ENCODE assay signal across 21 cellular contexts in the genomic region with DNA sequence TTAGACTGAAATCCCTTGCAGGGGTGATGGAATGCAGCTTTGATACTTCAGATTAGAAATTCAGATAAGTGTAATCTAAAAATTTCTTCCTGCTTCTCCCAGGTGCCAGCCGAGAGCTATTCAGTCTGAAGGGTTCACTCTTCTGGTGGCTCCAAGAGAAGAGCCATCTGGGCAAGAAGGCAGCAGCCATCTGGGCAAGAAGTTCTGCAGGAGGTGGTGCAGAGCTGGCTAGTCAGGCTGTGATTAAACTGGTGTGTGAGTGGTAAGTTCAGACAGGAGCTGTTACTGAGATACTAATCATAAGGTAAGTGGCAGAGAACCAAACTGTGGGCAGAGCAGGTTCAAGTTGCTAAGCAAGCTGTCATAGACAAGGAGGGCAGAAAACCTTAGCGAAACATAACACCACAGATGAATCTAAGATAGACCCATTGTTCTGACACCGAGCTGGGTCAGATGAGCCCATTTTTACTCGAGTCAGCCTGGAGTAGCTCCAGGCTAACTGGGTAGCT. TPM values are rescaled to one million over a fixed set of nuclear protein-coding genes. Genes with fewer than 3 reads are reported as not detected.
DNase-seq lines count a peak whose midpoint lies in the region; ATAC-seq and TF ChIP-seq lines count a peak whose summit lies in the region.
"Had no signal": no experiment of that assay in that cellular context is flagged by ENCODE, and none has a peak within 500 bp of the region (broad histone marks: within the 10 kb centered on the region; RNA-seq: fewer than 3 reads in every experiment).

No MANE protein-coding gene starts in this region.

- in situ Hi-C loops in SK-MEL-5 (cut with HindIII; ENCODE audit: low pct_unique_long_range_greater_than_20kb, low sequenced_read_pairs) = no loop called here

- peaks cover 9% of the 10 kb centered on the region for H3K4me1 ChIP-seq in HEK293 (ENCODE audit: control insufficient read depth, insufficient read depth, low read length)
- H3K4me1 ChIP-seq: psoas muscle, thyroid gland had no signal

- no peak for TF ChIP-seq CTCF in C4-2B (conservative IDR thresholded peaks at IDR 0.05)
- TF ChIP-seq CTCF in HEK293 (tag by site-specific recombination; IDR thresholded peaks at IDR 0.05) = no peak

- H3K4me3 ChIP-seq in HEK293 (ENCODE audit: low read depth, low read length) = no peak overlapping the region
- H3K4me3 ChIP-seq: psoas muscle, thyroid gland had no signal

- CTCF ChIA-PET in HEK293 (lab: Yijun Ruan, JAX) = interaction anchor here (0.9 kb wide), 2 partner anchors 9 to 12 kb away, joined by 3 to 4 read pairs; no protein-coding TSS in a partner anchor

- H3K36me3 ChIP-seq in HEK293 (ENCODE audit: control insufficient read depth in 2 of 2, insufficient read depth in 1 of 2, low read length in 2 of 2) = no peaks in the 10 kb centered on the region
- H3K36me3 ChIP-seq: thyroid gland had no signal

- H3K27ac ChIP-seq in C4-2B (peak overlapping the region; percentile 44), HEK293 (ENCODE audit: extremely low read depth, low read depth, low read length) (no peak overlapping the region)
- H3K27ac ChIP-seq: psoas muscle, thyroid gland had no signal

- POLR2A ChIA-PET in HEK293 (lab: Yijun Ruan, JAX) = interaction anchor here (0.8 to 3.2 kb wide), 2 partner anchors 10 to 14 kb away, joined by 3 to 21 read pairs; partner anchors contain the start of gene TP53BP2

- ATAC-seq in GM19324 (IDR thresholded peaks at IDR 0.05; ENCODE audit: low FRiP score, unreplicated experiment) (no peak), HG03135 (IDR thresholded peaks at IDR 0.05; ENCODE audit: unreplicated experiment) (no peak), HG03159 (IDR thresholded peaks at IDR 0.05; ENCODE audit: unreplicated experiment) (no peak)

- no peaks in the 10 kb centered on the region for H3K9me3 ChIP-seq in HEK293 (ENCODE audit: control insufficient read depth, insufficient read depth, low read depth, low read length)
- H3K9me3 ChIP-seq: psoas muscle, thyroid gland had no signal

- peak; percentile 11 for DNase-seq in SK-MEL-5 (ENCODE audit: low read depth, low spot score)
- peak; percentile 2 for DNase-seq in left kidney (ENCODE audit: low read depth, low spot score)
- DNase-seq: activated B cell treated with CpG ODN at 0.5 μM for 24 hours; activated CD4-positive, alpha-beta memory T cell treated with anti-CD3 and anti-CD28 coated beads, Interleukin-2, amount 10 ng/mL, durations not matched to agents 7 days and 5 days; activated naive CD4-positive, alpha-beta T cell treated with anti-CD3 and anti-CD28 coated beads, Interleukin-2, amount 50 U/mL, for 16 hours; activated T-cell treated with anti-CD3 and anti-CD28 coated beads, Interleukin-2, amount 50 U/mL, for 1 hour; CD4-positive, alpha-beta memory T cell; DMS53; KG1; NCI-H1048; NCI-H2029 treated with DMSO at 0.1 percent for 48 hours; NCI-H748 treated with DMSO at 0.1 percent for 48 hours; psoas muscle; stimulated activated CD4-positive, alpha-beta T cell treated with anti-CD3 and anti-CD28 coated beads, Interleukin-1b, Interleukin-23, amount 100 ng/mL, for 48 hours; stimulated activated naive CD4-positive, alpha-beta T cell; thyroid gland had no signal

TF ChIP-seq in HEK293, 187 proteins besides CTCF, POLR2A, EP300 and RAD21:
- TF ChIP-seq ZNF404 (tag by site-specific recombination; IDR thresholded peaks at IDR 0.05) = no peak
- TF ChIP-seq, protein P1, sequence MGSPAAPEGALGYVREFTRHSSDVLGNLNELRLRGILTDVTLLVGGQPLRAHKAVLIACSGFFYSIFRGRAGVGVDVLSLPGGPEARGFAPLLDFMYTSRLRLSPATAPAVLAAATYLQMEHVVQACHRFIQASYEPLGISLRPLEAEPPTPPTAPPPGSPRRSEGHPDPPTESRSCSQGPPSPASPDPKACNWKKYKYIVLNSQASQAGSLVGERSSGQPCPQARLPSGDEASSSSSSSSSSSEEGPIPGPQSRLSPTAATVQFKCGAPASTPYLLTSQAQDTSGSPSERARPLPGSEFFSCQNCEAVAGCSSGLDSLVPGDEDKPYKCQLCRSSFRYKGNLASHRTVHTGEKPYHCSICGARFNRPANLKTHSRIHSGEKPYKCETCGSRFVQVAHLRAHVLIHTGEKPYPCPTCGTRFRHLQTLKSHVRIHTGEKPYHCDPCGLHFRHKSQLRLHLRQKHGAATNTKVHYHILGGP (tag by site-specific recombination; IDR thresholded peaks at IDR 0.05) = no peak
- TF ChIP-seq ZNF768 (tag by site-specific recombination; IDR thresholded peaks at IDR 0.05) = no peak
- TF ChIP-seq ZNF416 (tag by site-specific recombination; IDR thresholded peaks at IDR 0.05) = no peak
- TF ChIP-seq ZNF600 (tag by site-specific recombination; IDR thresholded peaks at IDR 0.05) = peak; percentile 90
- TF ChIP-seq, protein P2, sequence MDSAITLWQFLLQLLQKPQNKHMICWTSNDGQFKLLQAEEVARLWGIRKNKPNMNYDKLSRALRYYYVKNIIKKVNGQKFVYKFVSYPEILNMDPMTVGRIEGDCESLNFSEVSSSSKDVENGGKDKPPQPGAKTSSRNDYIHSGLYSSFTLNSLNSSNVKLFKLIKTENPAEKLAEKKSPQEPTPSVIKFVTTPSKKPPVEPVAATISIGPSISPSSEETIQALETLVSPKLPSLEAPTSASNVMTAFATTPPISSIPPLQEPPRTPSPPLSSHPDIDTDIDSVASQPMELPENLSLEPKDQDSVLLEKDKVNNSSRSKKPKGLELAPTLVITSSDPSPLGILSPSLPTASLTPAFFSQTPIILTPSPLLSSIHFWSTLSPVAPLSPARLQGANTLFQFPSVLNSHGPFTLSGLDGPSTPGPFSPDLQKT (IDR thresholded peaks at IDR 0.05; ENCODE audit: borderline replicate concordance, low read depth, low read length) = no peak
- peak; percentile 80 for TF ChIP-seq ZBTB17 (tag by site-specific recombination; IDR thresholded peaks at IDR 0.05)
- peak; percentile 74; the same call in 1 of the 2 replicates for TF ChIP-seq TRIM28 (IDR thresholded peaks at IDR 0.05; ENCODE audit: borderline replicate concordance, low read length)
- no peak for TF ChIP-seq PRDM1 (tag by site-specific recombination; IDR thresholded peaks at IDR 0.05)

RNA-seq across cellular contexts. Expression of gene TP53BP2, which starts 14.4 kb away (rescaled TPM):
- total RNA-seq in SK-MEL-5 (2014; rRNA removed; shearing (Covaris generic)) = 22.8 and 25.3 TPM in 2 replicates
- 16.8 and 27.1 TPM in 2 replicates for polyA plus RNA-seq in SK-MEL-5 (2015; cell fraction: cytosol; rRNA removed)
- 24.3 and 25.6 TPM in 2 replicates for polyA plus RNA-seq in SK-MEL-5 (2015; cell fraction: nucleus; rRNA removed)
